In the genomic region with DNA sequence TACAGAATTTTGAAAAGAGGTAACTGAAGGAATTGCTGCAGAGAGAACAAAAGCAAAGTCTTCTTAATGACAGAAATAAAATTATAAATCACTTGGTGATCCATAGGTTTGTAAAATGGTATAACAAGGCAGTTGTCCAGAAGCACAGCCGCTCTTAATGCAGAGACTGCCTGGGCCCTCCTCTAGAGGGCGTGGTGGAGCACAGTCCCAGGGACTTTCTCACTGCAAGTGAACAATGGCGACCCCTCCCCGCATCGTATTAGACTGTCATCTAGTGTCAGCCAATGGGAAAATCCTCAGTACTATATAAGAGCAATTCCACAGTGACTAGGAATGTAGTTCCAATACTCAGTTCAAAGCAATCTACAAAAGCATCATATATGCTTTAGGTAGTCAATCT, we compare ENCODE assay signal across 10 cellular contexts. TPM values are rescaled to one million over a fixed set of nuclear protein-coding genes. Genes with fewer than 3 reads are reported as not detected.
DNase-seq lines count a peak whose midpoint lies in the region; ATAC-seq and TF ChIP-seq lines count a peak whose summit lies in the region.
"Had no signal": no experiment of that assay in that cellular context is flagged by ENCODE, and none has a peak within 500 bp of the region (broad histone marks: within the 10 kb centered on the region; RNA-seq: fewer than 3 reads in every experiment).

No MANE protein-coding gene starts in this region.

- no peaks in the 10 kb centered on the region for H3K9me3 Mint-ChIP-seq in progenitor cell of endocrine pancreas (ENCODE audit: low read depth)

- H3K27ac ChIP-seq in transverse colon (no peak overlapping the region), left lung (no peak overlapping the region)

- no peak for TF ChIP-seq EP300 in transverse colon (IDR thresholded peaks at IDR 0.05; ENCODE audit: low read depth)

- no peak for TF ChIP-seq POLR2A in transverse colon (IDR thresholded peaks at IDR 0.05)

- H3K9me3 ChIP-seq in transverse colon (no peaks in the 10 kb centered on the region), left lung (peaks cover 0 to 7% of the 10 kb centered on the region in 2 donors)

- H3K36me3 Mint-ChIP-seq in progenitor cell of endocrine pancreas (ENCODE audit: insufficient read depth), result no peaks in the 10 kb centered on the region

- H3K4me3 ChIP-seq in transverse colon (no peak overlapping the region), left lung (no peak overlapping the region)

- ATAC-seq in left lung (no peak), HG03469 (IDR thresholded peaks at IDR 0.05; ENCODE audit: unreplicated experiment) (no peak)

- peak; percentile 77 for DNase-seq in activated CD4-positive, alpha-beta T cell treated with anti-CD3 and anti-CD28 coated beads for 48 hours
- DNase-seq in activated CD4-positive, alpha-beta T cell treated with anti-CD3 and anti-CD28 coated beads for 1 hour, result no peak
- DNase-seq in amniotic epithelial cell (ENCODE audit: low read depth) (peak; percentile 4), progenitor cell of endocrine pancreas (ENCODE audit: low spot score, unreplicated experiment) (no peak), transverse colon (no peak), left lung (no peak)
- DNase-seq: central memory CD4-positive, alpha-beta T cell; EL had no signal

- no peaks in the 10 kb centered on the region for H3K4me1 Mint-ChIP-seq in progenitor cell of endocrine pancreas (ENCODE audit: low read depth)

- TF ChIP-seq CTCF in LNCAP (IDR thresholded peaks at IDR 0.05) (peak; percentile 74), progenitor cell of endocrine pancreas (IDR thresholded peaks at IDR 0.05; ENCODE audit: unreplicated experiment) (peak; percentile 44), transverse colon (IDR thresholded peaks at IDR 0.05) (no peak), left lung (IDR thresholded peaks at IDR 0.05) (peak in 1 of 2 donors; percentile 13)

- H3K27me3 ChIP-seq in transverse colon, result no peaks in the 10 kb centered on the region
- no peaks in the 10 kb centered on the region for H3K27me3 ChIP-seq in left lung

- H3K36me3 ChIP-seq in transverse colon (no peaks in the 10 kb centered on the region), left lung (no peaks in the 10 kb centered on the region)

- no peaks in the 10 kb centered on the region for H3K4me1 ChIP-seq in transverse colon
- no peaks in the 10 kb centered on the region for H3K4me1 ChIP-seq in left lung

- H3K4me3 Mint-ChIP-seq in progenitor cell of endocrine pancreas (ENCODE audit: low read depth), result no peak overlapping the region

- 62 to 69% methylated on average over 5 of the region's 5 CpGs for WGBS in transverse colon (ENCODE audit: low coverage in 1 of 2), 2 donors

- H3K27ac Mint-ChIP-seq in progenitor cell of endocrine pancreas, result no peak overlapping the region

- in situ Hi-C loops in transverse colon (cut with MboI; ENCODE audit: low pct_ligation_motif_present in 1 of 4, low pct_unique_long_range_greater_than_20kb in 1 of 4, low sequenced_read_pairs in 3 of 4), result no loop called here

- intact Hi-C loops in transverse colon (cut with DNase I; ENCODE audit: low total_unique reads), result no loop called here
- intact Hi-C loops in left lung (cut with DNase I), result no loop called here

- H3K27me3 Mint-ChIP-seq in progenitor cell of endocrine pancreas, result no peaks in the 10 kb centered on the region

RNA-seq across cellular contexts. Expression of a gene that starts 26.4 kb away (rescaled TPM):
- total RNA-seq in progenitor cell of endocrine pancreas, result not detected in 2 replicates
- total RNA-seq in transverse colon, result not detected
- 10 to 100 TPM; 11.3 to 19.2 TPM for total RNA-seq in left lung

RNA-seq across cellular contexts. Expression of a gene that starts 52.9 kb away (rescaled TPM):
- total RNA-seq in progenitor cell of endocrine pancreas (20.1 and 23.9 TPM in 2 replicates), transverse colon (1 to 10 TPM; 4.0 to 9.4 (median 5.3) TPM), left lung (1 to 10 TPM; 3.4 to 8.5 TPM)

Comparison
In these comparisons a context has a peak if more than half of its experiments do, and no peak if none do; other contexts are left out.
1. DNase-seq: peak in activated CD4-positive, alpha-beta T cell treated with anti-CD3 and anti-CD28 coated beads for 48 hours (single experiment) and amniotic epithelial cell (single experiment); none in activated CD4-positive, alpha-beta T cell treated with anti-CD3 and anti-CD28 coated beads for 1 hour (single experiment), progenitor cell of endocrine pancreas (single experiment), transverse colon (single experiment) and left lung (0 of 2).
2. CTCF ChIP-seq: peak in LNCAP (single experiment) and progenitor cell of endocrine pancreas (single experiment); none in transverse colon (0 of 5).
3. RNA of a gene that starts 26.4 kb away (total RNA-seq): 11.3 to 19.2 TPM in left lung; not detected in progenitor cell of endocrine pancreas and not detected in transverse colon; every median in the first group is over 10 times any median in the second.